ENCODE assay signal across 16 cellular contexts in the genomic region with DNA sequence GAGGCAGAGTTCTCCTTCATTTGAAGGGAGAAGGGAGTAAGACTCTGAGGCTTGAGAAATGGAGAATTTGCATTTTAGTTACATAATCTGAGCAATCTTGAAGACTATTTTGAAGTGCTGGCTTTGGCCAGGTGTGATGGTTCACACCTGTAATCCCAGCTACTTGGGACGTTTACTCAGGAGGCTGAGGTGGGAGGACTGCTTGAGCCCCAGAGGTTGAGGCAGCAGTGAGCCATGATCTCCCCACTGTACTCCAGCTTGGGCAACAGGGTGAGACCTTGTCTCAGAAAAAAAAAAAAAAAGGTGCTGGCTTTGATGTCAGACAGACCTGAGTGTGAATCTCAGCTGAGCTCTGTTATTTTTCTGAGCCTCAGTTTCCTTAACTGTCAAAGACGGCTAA. TPM values are rescaled to one million over a fixed set of nuclear protein-coding genes. Genes with fewer than 3 reads are reported as not detected.
DNase-seq lines count a peak whose midpoint lies in the region; ATAC-seq and TF ChIP-seq lines count a peak whose summit lies in the region.
"Had no signal": no experiment of that assay in that cellular context is flagged by ENCODE, and none has a peak within 500 bp of the region (broad histone marks: within the 10 kb centered on the region; RNA-seq: fewer than 3 reads in every experiment).

No MANE protein-coding gene starts in this region.

- no peaks in the 10 kb centered on the region for H3K27me3 ChIP-seq in left ventricle myocardium inferior (ENCODE audit: low read depth)
- no peaks in the 10 kb centered on the region for H3K27me3 ChIP-seq in esophagus (ENCODE audit: control insufficient read depth in 1 of 2, insufficient read depth in 2 of 2, low read length in 2 of 2)
- H3K27me3 ChIP-seq in parathyroid adenoma (ENCODE audit: control insufficient read depth, insufficient read depth, low read length), result no peaks in the 10 kb centered on the region
- H3K27me3 ChIP-seq in upper lobe of right lung, result no peaks in the 10 kb centered on the region

- H3K27ac ChIP-seq in left ventricle myocardium inferior (replicated peaks), result peak overlapping the region; percentile 100
- H3K27ac ChIP-seq in esophagus (ENCODE audit: low read depth in 2 of 2, low read length in 1 of 2), result peak overlapping the region; percentile 33 to 100
- H3K27ac ChIP-seq in parathyroid adenoma, result no peak overlapping the region
- H3K27ac ChIP-seq in upper lobe of right lung, result peak overlapping the region; percentile 99

- TF ChIP-seq CTCF in left ventricle myocardium inferior (IDR thresholded peaks at IDR 0.05; ENCODE audit: borderline replicate concordance), result no peak
- no peak for TF ChIP-seq CTCF in parathyroid adenoma (IDR thresholded peaks at IDR 0.05)
- no peak for TF ChIP-seq CTCF in upper lobe of right lung (IDR thresholded peaks at IDR 0.05)

- no peak for DNase-seq in left ventricle myocardium inferior
- no peak for DNase-seq in Right ventricle myocardium superior
- DNase-seq in upper lobe of right lung, result peak; percentile 21
- no peak for DNase-seq in activated gamma-delta T cell (lab: John Stamatoyannopoulos, UW)
- no peak for DNase-seq in kidney glomerular epithelial cell (lab: John Stamatoyannopoulos, UW)
- no peak for DNase-seq in activated naive CD4-positive, alpha-beta T cell treated with anti-CD3 and anti-CD28 coated beads, Interleukin-2, amount 50 U/mL, for 72 hours (ENCODE audit: low spot score in 2 of 2)
- DNase-seq: activated CD4-positive, alpha-beta T cell treated with anti-CD3 and anti-CD28 coated beads for 1 hour; amygdala; NCI-H2227 treated with DMSO at 0.1 percent for 48 hours had no signal

- H3K36me3 ChIP-seq in left ventricle myocardium inferior (no peaks in the 10 kb centered on the region), esophagus (ENCODE audit: control insufficient read depth in 2 of 2, insufficient read depth in 2 of 2, low read length in 1 of 2) (no peaks in the 10 kb centered on the region), parathyroid adenoma (ENCODE audit: control insufficient read depth, insufficient read depth, low read length) (no peaks in the 10 kb centered on the region), upper lobe of right lung (no peaks in the 10 kb centered on the region)

- H3K9me3 Mint-ChIP-seq in activated naive CD4-positive, alpha-beta T cell treated with anti-CD3 and anti-CD28 coated beads, Interleukin-2, amount 50 U/mL, for 72 hours, result no peaks in the 10 kb centered on the region

- WGBS in esophagus, 2 donors, result 83 to 87% methylated on average over 2 of the region's 2 CpGs

- H3K9me3 ChIP-seq in left ventricle myocardium inferior (replicated peaks), result no peaks in the 10 kb centered on the region
- H3K9me3 ChIP-seq in esophagus (ENCODE audit: control insufficient read depth in 2 of 2, insufficient read depth in 1 of 2, low read depth in 1 of 2, low read length in 1 of 2), result no peaks in the 10 kb centered on the region
- H3K9me3 ChIP-seq in parathyroid adenoma (ENCODE audit: control insufficient read depth, low read length), result no peaks in the 10 kb centered on the region
- no peaks in the 10 kb centered on the region for H3K9me3 ChIP-seq in upper lobe of right lung

- H3K27ac Mint-ChIP-seq in activated naive CD4-positive, alpha-beta T cell treated with anti-CD3 and anti-CD28 coated beads, Interleukin-2, amount 50 U/mL, for 72 hours, result no peak overlapping the region

- no peak for ATAC-seq in Right ventricle myocardium superior (ENCODE audit: poor library complexity)
- ATAC-seq in upper lobe of right lung, result no peak
- ATAC-seq in activated naive CD4-positive, alpha-beta T cell treated with anti-CD3 and anti-CD28 coated beads, Interleukin-2, amount 50 U/mL, for 72 hours, result no peak
- ATAC-seq: HCT116 had no signal

- no peak overlapping the region for H3K4me3 ChIP-seq in left ventricle myocardium inferior
- H3K4me3 ChIP-seq in esophagus (ENCODE audit: low read depth in 1 of 2, low read length in 2 of 2), result no peak overlapping the region
- no peak overlapping the region for H3K4me3 ChIP-seq in parathyroid adenoma (ENCODE audit: low read depth, low read length)
- H3K4me3 ChIP-seq in upper lobe of right lung, result no peak overlapping the region

- no peaks in the 10 kb centered on the region for H3K36me3 Mint-ChIP-seq in activated naive CD4-positive, alpha-beta T cell treated with anti-CD3 and anti-CD28 coated beads, Interleukin-2, amount 50 U/mL, for 72 hours

- intact Hi-C loops in left ventricle myocardium inferior (cut with micrococcal nuclease) (no loop called here), Right ventricle myocardium superior (cut with DNase I) (no loop called here), upper lobe of right lung (cut with DNase I) (no loop called here)

- H3K9ac ChIP-seq in parathyroid adenoma, result no peak overlapping the region

- no peaks in the 10 kb centered on the region for H3K79me2 ChIP-seq in parathyroid adenoma

- H3K4me1 ChIP-seq in left ventricle myocardium inferior (peaks cover 95% of the 10 kb centered on the region), esophagus (ENCODE audit: control insufficient read depth in 2 of 2, insufficient read depth in 2 of 2, low read length in 1 of 2) (peaks cover 9 to 41% of the 10 kb centered on the region in 2 donors), parathyroid adenoma (peaks cover 50% of the 10 kb centered on the region), upper lobe of right lung (peaks cover 76% of the 10 kb centered on the region)

- peak overlapping the region; percentile 26 for H2AFZ ChIP-seq in parathyroid adenoma

- no peak overlapping the region for H3K4me2 ChIP-seq in parathyroid adenoma (ENCODE audit: low read length)

RNA-seq across cellular contexts. Expression of gene ARMC12, which starts 12.4 kb away (rescaled TPM):
- not detected for total RNA-seq in left ventricle myocardium inferior
- total RNA-seq in Right ventricle myocardium superior, result not detected
- polyA plus RNA-seq in esophagus, result under 1 TPM; 0.27 to 0.96 TPM
- 0.52 TPM for total RNA-seq in upper lobe of right lung
- total RNA-seq in activated naive CD4-positive, alpha-beta T cell treated with anti-CD3 and anti-CD28 coated beads, Interleukin-2, amount 50 U/mL, for 72 hours, result 1 to 10 TPM; 1.2 to 5.9 TPM

RNA-seq across cellular contexts. Expression of gene FKBP5, which starts 35.8 kb away (rescaled TPM):
- total RNA-seq in left ventricle myocardium inferior (101 TPM), Right ventricle myocardium superior (106 TPM), upper lobe of right lung (142 TPM)
- 10 to 100 TPM; 32.8 to 45.9 TPM for polyA plus RNA-seq in esophagus
- total RNA-seq in activated naive CD4-positive, alpha-beta T cell treated with anti-CD3 and anti-CD28 coated beads, Interleukin-2, amount 50 U/mL, for 72 hours, result 100 to 1,000 TPM in 1 of 2 donors, 10 to 100 TPM in 1; 70.1 to 229 TPM

RNA-seq across cellular contexts. Expression of gene CLPSL2, which starts 51.9 kb away (rescaled TPM):
- total RNA-seq in left ventricle myocardium inferior (not detected), Right ventricle myocardium superior (not detected), upper lobe of right lung (not detected)
- polyA plus RNA-seq in esophagus, result not detected
- under 1 TPM in 1 of 2 donors, not detected in 1; 0.74 TPM for total RNA-seq in activated naive CD4-positive, alpha-beta T cell treated with anti-CD3 and anti-CD28 coated beads, Interleukin-2, amount 50 U/mL, for 72 hours
- total RNA-seq: fibroblast of villous mesenchyme, mucosa of gallbladder, skeletal muscle tissue, subcutaneous adipose tissue had no signal

RNA-seq across cellular contexts. Expression of gene CLPSL1, which starts 56.3 kb away (rescaled TPM):
- not detected for total RNA-seq in left ventricle myocardium inferior
- not detected for total RNA-seq in Right ventricle myocardium superior
- not detected for polyA plus RNA-seq in esophagus
- not detected for total RNA-seq in upper lobe of right lung
- not detected for total RNA-seq in activated naive CD4-positive, alpha-beta T cell treated with anti-CD3 and anti-CD28 coated beads, Interleukin-2, amount 50 U/mL, for 72 hours
- total RNA-seq: fibroblast of villous mesenchyme, skeletal muscle tissue, subcutaneous adipose tissue had no signal
